In the genomic region with DNA sequence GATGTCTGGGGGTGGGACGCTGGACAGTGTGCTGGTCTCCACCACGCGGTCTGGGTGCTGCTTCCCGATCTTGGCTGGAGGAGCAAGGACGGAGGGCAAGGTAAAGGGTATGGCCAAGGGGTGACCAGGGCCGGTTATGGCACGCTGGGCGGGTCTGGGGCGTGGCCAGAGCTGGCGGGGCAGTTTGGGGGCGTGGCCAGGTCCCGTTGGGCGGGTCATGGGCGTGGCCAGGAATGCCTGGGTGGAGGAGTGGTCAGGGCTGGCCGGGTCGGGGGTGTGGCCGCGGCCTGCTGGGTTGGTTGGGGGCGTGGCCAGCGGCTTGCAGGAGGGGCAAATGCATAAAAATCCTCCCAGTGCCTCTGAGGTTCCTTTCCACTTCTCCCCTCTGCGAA, we compare ENCODE assay signal across 9 cellular contexts. TPM values are rescaled to one million over a fixed set of nuclear protein-coding genes. Genes with fewer than 3 reads are reported as not detected.
A peak's percentile ranks its signal among the peaks of the same experiment; 100 is the strongest.
DNase-seq lines count a peak whose midpoint lies in the region; ATAC-seq, FAIRE-seq and TF ChIP-seq lines count a peak whose summit lies in the region.
"Had no signal": no experiment of that assay in that cellular context is flagged by ENCODE, and none has a peak within 500 bp of the region (broad histone marks: within the 10 kb centered on the region; RNA-seq: fewer than 3 reads in every experiment).

No MANE protein-coding gene starts in this region.

- H3K27me3 Mint-ChIP-seq in activated T-helper 1 cell treated with anti-CD3 and anti-CD28 coated beads, Interleukin-12 subunit alpha, Interleukin-12 subunit beta, Interleukin-2, Interleukin-4 antibody, amounts not matched to agents 30 ng/mL and 10 ng/mL and 1 ng/mL, durations not matched to agents 14 hours and 24 hours and 36 hours (ENCODE audit: insufficient read depth) = no peaks in the 10 kb centered on the region

- no peaks in the 10 kb centered on the region for H3K27me3 ChIP-seq in upper lobe of left lung

- WGBS in upper lobe of left lung, 2 donors = 61 to 83% methylated on average over 12 to 19 of the region's 21 CpGs

- H3K36me3 ChIP-seq in upper lobe of left lung = peaks cover 72 to 100% (median 93%) of the 10 kb centered on the region in 4 donors

- DNase-seq in HuH-7.5 (ENCODE audit: low spot score) = peak; percentile 81
- DNase-seq in activated T-helper 1 cell treated with anti-CD3 and anti-CD28 coated beads, Interleukin-12 subunit alpha, Interleukin-12 subunit beta, Interleukin-2, Interleukin-4 antibody, amounts not matched to agents 30 ng/mL and 10 ng/mL and 1 ng/mL, durations not matched to agents 14 hours and 24 hours and 36 hours (ENCODE audit: low spot score) = peak; percentile 49
- peak; percentile 98 for DNase-seq in iPS-NIHi7 (ENCODE audit: extremely low spot score)
- DNase-seq in upper lobe of left lung = peak; percentile 69 to 94
- DNase-seq in NCI-H1105 treated with DMSO at 0.1 percent for 48 hours (lab: John Stamatoyannopoulos, UW) = no peak
- no peak for DNase-seq in RPMI8226

- H3K27ac ChIP-seq in upper lobe of left lung = peak overlapping the region in 2 of 4 donors; percentile 10 to 32

- intact Hi-C loops in activated T-helper 1 cell treated with anti-CD3 and anti-CD28 coated beads, Interleukin-12 subunit alpha, Interleukin-12 subunit beta, Interleukin-2, Interleukin-4 antibody, amounts not matched to agents 30 ng/mL and 10 ng/mL and 1 ng/mL, durations not matched to agents 14 hours and 24 hours and 36 hours (cut with micrococcal nuclease) = no loop called here

- no peak for TF ChIP-seq CTCF in upper lobe of left lung (IDR thresholded peaks at IDR 0.05)

- no peaks in the 10 kb centered on the region for H3K4me1 Mint-ChIP-seq in activated T-helper 1 cell treated with anti-CD3 and anti-CD28 coated beads, Interleukin-12 subunit alpha, Interleukin-12 subunit beta, Interleukin-2, Interleukin-4 antibody, amounts not matched to agents 30 ng/mL and 10 ng/mL and 1 ng/mL, durations not matched to agents 14 hours and 24 hours and 36 hours (ENCODE audit: low read depth)

- H3K9me3 ChIP-seq in upper lobe of left lung = no peaks in the 10 kb centered on the region

- no peak for TF ChIP-seq EP300 in upper lobe of left lung (IDR thresholded peaks at IDR 0.05)

- ATAC-seq in upper lobe of left lung (ENCODE audit: low FRiP score in 2 of 2) (peak; percentile 80 to 82), GM21367 (IDR thresholded peaks at IDR 0.05; ENCODE audit: unreplicated experiment) (no peak)

- H3K27ac Mint-ChIP-seq in activated T-helper 1 cell treated with anti-CD3 and anti-CD28 coated beads, Interleukin-12 subunit alpha, Interleukin-12 subunit beta, Interleukin-2, Interleukin-4 antibody, amounts not matched to agents 30 ng/mL and 10 ng/mL and 1 ng/mL, durations not matched to agents 14 hours and 24 hours and 36 hours = peak overlapping the region; percentile 58

- FAIRE-seq in G401.6 (lab: Jason Lieb, UNC) = peak; percentile 34
- FAIRE-seq: frontal cortex had no signal

- no peaks in the 10 kb centered on the region for H3K9me3 Mint-ChIP-seq in activated T-helper 1 cell treated with anti-CD3 and anti-CD28 coated beads, Interleukin-12 subunit alpha, Interleukin-12 subunit beta, Interleukin-2, Interleukin-4 antibody, amounts not matched to agents 30 ng/mL and 10 ng/mL and 1 ng/mL, durations not matched to agents 14 hours and 24 hours and 36 hours

- no peak overlapping the region for H3K4me3 Mint-ChIP-seq in activated T-helper 1 cell treated with anti-CD3 and anti-CD28 coated beads, Interleukin-12 subunit alpha, Interleukin-12 subunit beta, Interleukin-2, Interleukin-4 antibody, amounts not matched to agents 30 ng/mL and 10 ng/mL and 1 ng/mL, durations not matched to agents 14 hours and 24 hours and 36 hours

- no peak for TF ChIP-seq POLR2A in upper lobe of left lung (IDR thresholded peaks at IDR 0.05)

- H3K36me3 Mint-ChIP-seq in activated T-helper 1 cell treated with anti-CD3 and anti-CD28 coated beads, Interleukin-12 subunit alpha, Interleukin-12 subunit beta, Interleukin-2, Interleukin-4 antibody, amounts not matched to agents 30 ng/mL and 10 ng/mL and 1 ng/mL, durations not matched to agents 14 hours and 24 hours and 36 hours (ENCODE audit: low read depth) = peaks cover 32% of the 10 kb centered on the region

- H3K4me3 ChIP-seq in upper lobe of left lung = no peak overlapping the region

- H3K4me1 ChIP-seq in upper lobe of left lung = peaks cover 7 to 20% (median 13%) of the 10 kb centered on the region in 4 donors

RNA-seq across cellular contexts. Expression of gene GPX4, which starts 19.2 kb away (rescaled TPM):
- total RNA-seq in activated T-helper 1 cell treated with anti-CD3 and anti-CD28 coated beads, Interleukin-12 subunit alpha, Interleukin-12 subunit beta, Interleukin-2, Interleukin-4 antibody, amounts not matched to agents 30 ng/mL and 10 ng/mL and 1 ng/mL, durations not matched to agents 14 hours and 24 hours and 36 hours = 236 and 241 TPM in 2 replicates
- 100 to 1,000 TPM; 370 to 717 (median 484) TPM for total RNA-seq in upper lobe of left lung

RNA-seq across cellular contexts. Expression of gene POLR2E, which starts 27.8 kb away (rescaled TPM):
- 265 and 282 TPM in 2 replicates for total RNA-seq in activated T-helper 1 cell treated with anti-CD3 and anti-CD28 coated beads, Interleukin-12 subunit alpha, Interleukin-12 subunit beta, Interleukin-2, Interleukin-4 antibody, amounts not matched to agents 30 ng/mL and 10 ng/mL and 1 ng/mL, durations not matched to agents 14 hours and 24 hours and 36 hours
- total RNA-seq in upper lobe of left lung = 100 to 1,000 TPM in 4 of 6 donors, 10 to 100 TPM in 2; 50.0 to 176 (median 103) TPM

RNA-seq across cellular contexts. Expression of gene SBNO2, which starts 51.1 kb away (rescaled TPM):
- total RNA-seq in activated T-helper 1 cell treated with anti-CD3 and anti-CD28 coated beads, Interleukin-12 subunit alpha, Interleukin-12 subunit beta, Interleukin-2, Interleukin-4 antibody, amounts not matched to agents 30 ng/mL and 10 ng/mL and 1 ng/mL, durations not matched to agents 14 hours and 24 hours and 36 hours = 95.5 and 96.9 TPM in 2 replicates
- 100 to 1,000 TPM in 4 of 6 donors, 10 to 100 TPM in 2; 44.8 to 159 (median 106) TPM for total RNA-seq in upper lobe of left lung

RNA-seq across cellular contexts. Expression of gene ARHGAP45, which starts 56.0 kb away (rescaled TPM):
- 201 and 202 TPM in 2 replicates for total RNA-seq in activated T-helper 1 cell treated with anti-CD3 and anti-CD28 coated beads, Interleukin-12 subunit alpha, Interleukin-12 subunit beta, Interleukin-2, Interleukin-4 antibody, amounts not matched to agents 30 ng/mL and 10 ng/mL and 1 ng/mL, durations not matched to agents 14 hours and 24 hours and 36 hours
- 100 to 1,000 TPM in 4 of 6 donors, 10 to 100 TPM in 2; 91.6 to 332 (median 123) TPM for total RNA-seq in upper lobe of left lung

Comparison
In these comparisons a context has a peak if more than half of its experiments do, and no peak if none do; other contexts are left out.
1. DNase-seq: peak in HuH-7.5 (single experiment), activated T-helper 1 cell treated with anti-CD3 and anti-CD28 coated beads, Interleukin-12 subunit alpha, Interleukin-12 subunit beta, Interleukin-2, Interleukin-4 antibody, amounts not matched to agents 30 ng/mL and 10 ng/mL and 1 ng/mL, durations not matched to agents 14 hours and 24 hours and 36 hours (single experiment), iPS-NIHi7 (single experiment) and upper lobe of left lung (2 of 2); none in NCI-H1105 treated with DMSO at 0.1 percent for 48 hours (single experiment) and RPMI8226 (single experiment).